14 cellular contexts compared by ENCODE assay signal in the genomic region with DNA sequence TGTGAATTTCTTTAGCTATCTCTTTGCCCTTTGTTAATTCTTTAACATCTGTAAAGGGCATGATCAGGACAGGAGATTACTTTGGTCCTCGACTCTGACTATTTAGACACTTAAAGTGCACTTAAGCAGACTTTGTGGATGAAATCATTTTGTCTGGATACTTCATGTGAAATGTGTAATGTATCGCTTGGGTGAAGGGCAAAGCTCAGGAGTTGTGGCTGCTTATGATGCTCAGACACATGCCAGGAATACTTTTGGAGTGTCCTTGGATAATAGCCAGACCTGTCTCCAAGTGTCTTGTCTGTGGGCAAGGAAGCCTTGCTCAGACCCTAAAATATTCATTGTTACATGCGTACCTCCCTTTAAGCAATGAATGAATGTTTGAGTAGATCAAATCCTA.
DNase-seq lines count a peak whose midpoint lies in the region; ATAC-seq, FAIRE-seq and TF ChIP-seq lines count a peak whose summit lies in the region.
"Had no signal": no experiment of that assay in that cellular context is flagged by ENCODE, and none has a peak within 500 bp of the region (broad histone marks: within the 10 kb centered on the region; RNA-seq: fewer than 3 reads in every experiment).

No MANE protein-coding gene starts in this region.

- no peaks in the 10 kb centered on the region for H3K27me3 Mint-ChIP-seq in chondrocyte (ENCODE audit: low read depth)
- H3K27me3 Mint-ChIP-seq: CD4-positive, alpha-beta memory T cell had no signal

- H4K8ac ChIP-seq in IMR-90 (ENCODE audit: low read depth in 2 of 2, low read length in 2 of 2) (no peak overlapping the region), mesenchymal stem cell (ENCODE audit: low read length) (no peak overlapping the region)

- no peak for TF ChIP-seq CTCF in AG09309 (IDR thresholded peaks at IDR 0.05; ENCODE audit: control insufficient read depth, insufficient read depth, low read depth, low read length, missing control alignments)
- TF ChIP-seq CTCF in IMR-90 (conservative IDR thresholded peaks at IDR 0.05; ENCODE audit: low read depth, low read length) = no peak
- no peak for TF ChIP-seq CTCF in chondrocyte (IDR thresholded peaks at IDR 0.05)
- no peak for TF ChIP-seq CTCF in pancreas (IDR thresholded peaks at IDR 0.05)
- TF ChIP-seq CTCF in testis (IDR thresholded peaks at IDR 0.05) = no peak

- H3K4me1 ChIP-seq in IMR-90 (ENCODE audit: control insufficient read depth, insufficient read depth, low read length) = peaks cover 28% of the 10 kb centered on the region
- H3K4me1 ChIP-seq in mesenchymal stem cell (ENCODE audit: control insufficient read depth, insufficient read depth, low read depth, low read length) = peaks cover 12% of the 10 kb centered on the region
- H3K4me1 ChIP-seq in pancreas = no peaks in the 10 kb centered on the region
- peaks cover 9% of the 10 kb centered on the region for H3K4me1 ChIP-seq in testis
- H3K4me1 ChIP-seq: HAP-1 had no signal

- H3K79me1 ChIP-seq in IMR-90 (ENCODE audit: low read depth in 1 of 2, low read length in 2 of 2) = peaks cover 27 to 81% of the 10 kb centered on the region in 2 experiments
- H3K79me1 ChIP-seq in mesenchymal stem cell (replicated peaks; ENCODE audit: low read length, poor library complexity, severe bottlenecking) = no peaks in the 10 kb centered on the region

- no TSS peak for BruUV-seq in IMR-90 (replicated peaks; lab: Mats Ljungman, UMichigan)

- H3K27me3 ChIP-seq in IMR-90 (ENCODE audit: control insufficient read depth, insufficient read depth, low read length) = no peaks in the 10 kb centered on the region
- no peaks in the 10 kb centered on the region for H3K27me3 ChIP-seq in mesenchymal stem cell (ENCODE audit: control insufficient read depth in 1 of 2, insufficient read depth in 1 of 2, low read length in 2 of 2)
- H3K27me3 ChIP-seq in pancreas = no peaks in the 10 kb centered on the region
- H3K27me3 ChIP-seq in testis = no peaks in the 10 kb centered on the region

- H3K4me2 ChIP-seq in IMR-90 (ENCODE audit: low read depth, low read length) (peak overlapping the region; percentile 16; the same call in 1 of the 2 replicates), mesenchymal stem cell (ENCODE audit: low read length, poor library complexity, severe bottlenecking) (no peak overlapping the region)

- no peak overlapping the region for H2BK12ac ChIP-seq in mesenchymal stem cell (ENCODE audit: low read length in 2 of 2)

- no peak overlapping the region for H3K56ac ChIP-seq in IMR-90 (ENCODE audit: extremely low read depth, insufficient read depth, low read length)

- FAIRE-seq in pancreas (lab: Jason Lieb, UNC) = no peak

- no peaks in the 10 kb centered on the region for H3K9me3 ChIP-seq in IMR-90 (ENCODE audit: control insufficient read depth, insufficient read depth, low read length)
- no peaks in the 10 kb centered on the region for H3K9me3 ChIP-seq in mesenchymal stem cell (ENCODE audit: control insufficient read depth, low read length)
- no peaks in the 10 kb centered on the region for H3K9me3 ChIP-seq in pancreas
- no peaks in the 10 kb centered on the region for H3K9me3 ChIP-seq in testis
- H3K9me3 ChIP-seq: HAP-1 had no signal

- peaks cover 34% of the 10 kb centered on the region for H3K9me1 ChIP-seq in IMR-90 (ENCODE audit: insufficient read depth, low read length)

- TF ChIP-seq RAD21 in IMR-90 (IDR thresholded peaks at IDR 0.05; ENCODE audit: low read length) = no peak

- H3K36me3 Mint-ChIP-seq in chondrocyte (ENCODE audit: low read depth) = peaks cover 7% of the 10 kb centered on the region
- H3K36me3 Mint-ChIP-seq: CD4-positive, alpha-beta memory T cell had no signal

- no peak overlapping the region for H3K14ac ChIP-seq in IMR-90 (replicated peaks; ENCODE audit: low read depth, low read length)
- no peak overlapping the region for H3K14ac ChIP-seq in mesenchymal stem cell (ENCODE audit: low read length in 2 of 2)

- POLR2A ChIA-PET in IMR-90 (lab: Charles Lee; ENCODE audit: unreplicated experiment) = no interaction called here

- H3K4ac ChIP-seq in IMR-90 (ENCODE audit: low read depth, low read length) (no peak overlapping the region), mesenchymal stem cell (ENCODE audit: low read depth in 1 of 2, low read length in 2 of 2) (no peak overlapping the region)

- no peak overlapping the region for H3K9ac ChIP-seq in IMR-90 (ENCODE audit: low read depth, low read length)
- no peak overlapping the region for H3K9ac ChIP-seq in mesenchymal stem cell (ENCODE audit: low read length)

- H2BK5ac ChIP-seq in IMR-90 (ENCODE audit: low read depth, low read length, poor library complexity, severe bottlenecking) (peak overlapping the region; percentile 53), mesenchymal stem cell (ENCODE audit: low read depth, low read length, poor library complexity, severe bottlenecking) (peak overlapping the region; percentile 85)

- dilution Hi-C loops in IMR-90 (cut with HindIII; ENCODE audit: low sequenced_read_pairs, unreplicated experiment) = no loop called here

- H2BK15ac ChIP-seq in IMR-90 (ENCODE audit: low read depth, low read length) = no peak overlapping the region
- H2BK15ac ChIP-seq in mesenchymal stem cell (ENCODE audit: low read depth, poor library complexity, severe bottlenecking) = no peak overlapping the region

- H3K27ac Mint-ChIP-seq in chondrocyte (ENCODE audit: unreplicated experiment) = peak overlapping the region; percentile 93
- H3K27ac Mint-ChIP-seq: activated naive CD4-positive, alpha-beta T cell treated with anti-CD3 and anti-CD28 coated beads for 36 hours had no signal

- H3K9me3 Mint-ChIP-seq in chondrocyte (ENCODE audit: low read depth) = peaks cover 5% of the 10 kb centered on the region
- H3K9me3 Mint-ChIP-seq: activated naive CD4-positive, alpha-beta T cell treated with anti-CD3 and anti-CD28 coated beads for 36 hours had no signal

- H2BK20ac ChIP-seq in IMR-90 (ENCODE audit: low read depth, low read length) = no peak overlapping the region

- ATAC-seq in IMR-90 (ENCODE audit: low read depth) (peak; percentile 71), pancreas (no peak), GM19397 (IDR thresholded peaks at IDR 0.05; ENCODE audit: unreplicated experiment) (no peak)

- no CpG with 5 or more reads among the region's 3 CpGs for WGBS in IMR-90 (ENCODE audit: extremely low coverage in 2 of 2, insufficient read length in 1 of 2), 2 experiments
- WGBS in mesenchymal stem cell = 9% methylated on average over 2 of the region's 3 CpGs
- 85 to 89% methylated on average over 3 of the region's 3 CpGs for WGBS in pancreas, 2 donors
- WGBS in testis, 2 donors = 44 to 52% methylated on average over 3 of the region's 3 CpGs

- in situ Hi-C loops in IMR-90 (cut with MboI; ENCODE audit: low sequenced_read_pairs) = no loop called here

- H3K27ac ChIP-seq in IMR-90 (ENCODE audit: insufficient read depth, low read length) (peak overlapping the region; percentile 7; the same call in 1 of the 2 replicates), mesenchymal stem cell (ENCODE audit: low read length, poor library complexity, severe bottlenecking) (peak overlapping the region; percentile 99), pancreas (no peak overlapping the region), testis (no peak overlapping the region)

- intact Hi-C loops in IMR-90 (cut with micrococcal nuclease) = no loop called here
- intact Hi-C loops in pancreas (cut with DNase I) = no loop called here
- intact Hi-C loops in testis (cut with DNase I; ENCODE audit: low total_unique reads) = no loop called here

- DNase-seq in AG09309 (ENCODE audit: low read depth) (peak; percentile 88), IMR-90 (peak; percentile 96), chondrocyte (ENCODE audit: low spot score) (no peak), mesenchymal stem cell (peak; percentile 96), pancreas (no peak), pons (ENCODE audit: low spot score) (no peak), testis (no peak)
- DNase-seq: activated CD4-positive, alpha-beta T cell treated with anti-CD3 and anti-CD28 coated beads, Interleukin-2, amount 50 U/mL, for 48 hours; activated naive CD4-positive, alpha-beta T cell treated with anti-CD3 and anti-CD28 coated beads for 36 hours; CD4-positive, alpha-beta memory T cell; NCI-H1694 treated with DMSO at 0.1 percent for 48 hours; T-helper 1 cell had no signal

- H2AFZ ChIP-seq in IMR-90 (replicated peaks; ENCODE audit: low read length, poor library complexity) (no peak overlapping the region), mesenchymal stem cell (ENCODE audit: low read depth, low read length) (no peak overlapping the region)

- peaks cover 86% of the 10 kb centered on the region for H3K4me1 Mint-ChIP-seq in chondrocyte (ENCODE audit: low read depth)

- H4K20me1 ChIP-seq in IMR-90 (ENCODE audit: insufficient read depth, low read length) = peaks cover 95% of the 10 kb centered on the region

- CTCF ChIA-PET in IMR-90 (lab: Yijun Ruan, JAX) = no interaction called here

- TF ChIP-seq POLR2A in IMR-90 (IDR thresholded peaks at IDR 0.05; ENCODE audit: low read depth, low read length) (no peak), testis (IDR thresholded peaks at IDR 0.05) (no peak)

- H3K36me3 ChIP-seq in IMR-90 (ENCODE audit: control insufficient read depth, insufficient read depth, low read length) (peaks cover 6% of the 10 kb centered on the region), mesenchymal stem cell (ENCODE audit: control insufficient read depth in 1 of 2, insufficient read depth in 2 of 2, low read depth in 1 of 2, low read length in 2 of 2) (peaks cover 0 to 27% of the 10 kb centered on the region in 2 experiments), pancreas (no peaks in the 10 kb centered on the region), testis (ENCODE audit: low read depth, missing control alignments) (no peaks in the 10 kb centered on the region)
- H3K36me3 ChIP-seq: HAP-1 had no signal

- H2AK5ac ChIP-seq in IMR-90 (ENCODE audit: low read depth, low read length) (no peak overlapping the region), mesenchymal stem cell (ENCODE audit: low read length, severe bottlenecking) (no peak overlapping the region)

- no peak overlapping the region for H4K5ac ChIP-seq in IMR-90 (ENCODE audit: low read depth, low read length)

- H3K4me3 ChIP-seq in AG09309 (ENCODE audit: control insufficient read depth, low read depth, low read length) = no peak overlapping the region
- H3K4me3 ChIP-seq in IMR-90 (ENCODE audit: insufficient read depth, low read depth, low read length) = no peak overlapping the region
- no peak overlapping the region for H3K4me3 ChIP-seq in mesenchymal stem cell (ENCODE audit: insufficient read depth in 1 of 2, low read depth in 1 of 2, low read length in 2 of 2)
- no peak overlapping the region for H3K4me3 ChIP-seq in pancreas
- H3K4me3 ChIP-seq in testis = no peak overlapping the region
- H3K4me3 ChIP-seq: HAP-1 had no signal

- H2BK120ac ChIP-seq in IMR-90 (ENCODE audit: low read depth, low read length) (no peak overlapping the region), mesenchymal stem cell (ENCODE audit: low read depth, low read length) (no peak overlapping the region)

- H3K18ac ChIP-seq in IMR-90 (ENCODE audit: low read depth, low read length) (peak overlapping the region; percentile 82; the same call in 1 of the 2 replicates), mesenchymal stem cell (ENCODE audit: low read depth in 1 of 2, low read length in 2 of 2) (no peak overlapping the region)

- H2AK9ac ChIP-seq in IMR-90 (replicated peaks; ENCODE audit: low read depth, low read length, poor library complexity) = no peak overlapping the region

- no peak overlapping the region for H4K91ac ChIP-seq in IMR-90 (ENCODE audit: insufficient read depth, low read depth, low read length)
- H4K91ac ChIP-seq in mesenchymal stem cell (ENCODE audit: low read length) = no peak overlapping the region

- H3K4me3 Mint-ChIP-seq in chondrocyte (ENCODE audit: unreplicated experiment) = no peak overlapping the region
- H3K4me3 Mint-ChIP-seq: activated naive CD4-positive, alpha-beta T cell treated with anti-CD3 and anti-CD28 coated beads for 36 hours; CD4-positive, alpha-beta memory T cell had no signal

- H3K23ac ChIP-seq in IMR-90 (ENCODE audit: low read depth, low read length) (no peak overlapping the region), mesenchymal stem cell (ENCODE audit: low read length in 2 of 2) (no peak overlapping the region)

Comparison
In these comparisons a context has a peak if more than half of its experiments do, and no peak if none do; other contexts are left out.
1. DNase-seq: peak in AG09309 (single experiment), IMR-90 (single experiment) and mesenchymal stem cell (single experiment); none in chondrocyte (single experiment), pancreas (0 of 6), pons (single experiment) and testis (single experiment).
2. H3K27ac ChIP-seq: peak in IMR-90 (single experiment) and mesenchymal stem cell (single experiment); none in pancreas (0 of 4) and testis (0 of 2).